In genomic region chr15:64760056-64760455, GRCh38 we compare ENCODE assay signal across 18 cellular contexts. TPM values are rescaled to one million over a fixed set of nuclear protein-coding genes. Genes with fewer than 3 reads are reported as not detected.
DNase-seq lines count a peak whose midpoint lies in the region; ATAC-seq and TF ChIP-seq lines count a peak whose summit lies in the region.
"Had no signal": no experiment of that assay in that cellular context is flagged by ENCODE, and none has a peak within 500 bp of the region (broad histone marks: within the 10 kb centered on the region; RNA-seq: fewer than 3 reads in every experiment).

No MANE protein-coding gene starts in this region.

- peak in 1 of 8 donors; percentile 6 for ATAC-seq in heart right ventricle
- ATAC-seq in Right ventricle myocardium superior (ENCODE audit: poor library complexity) = no peak
- ATAC-seq in left ventricle myocardium superior = peak; percentile 3
- ATAC-seq in psoas muscle = no peak
- ATAC-seq in GM18517 (IDR thresholded peaks at IDR 0.05; ENCODE audit: unreplicated experiment) = no peak

- DNase-seq in heart right ventricle = no peak
- no peak for DNase-seq in Right ventricle myocardium superior
- DNase-seq in left ventricle myocardium superior = no peak
- DNase-seq in psoas muscle = no peak
- no peak for DNase-seq in transverse colon
- DNase-seq in hepatocyte (ENCODE audit: low spot score) = no peak
- DNase-seq in NCI-H2029 treated with DMSO at 0.1 percent for 48 hours (lab: John Stamatoyannopoulos, UW) = no peak
- DNase-seq: CD4-positive, alpha-beta memory T cell; GOT3; Kasumi-1; MG63; NCI-H1048; NCI-H1436; NCI-H1930; NCI-H345; NCI-H524 treated with DMSO at 0.1 percent for 48 hours; Peyer's patch had no signal

- no peak for TF ChIP-seq POLR2A in transverse colon (IDR thresholded peaks at IDR 0.05)

- no peak overlapping the region for H3K4me2 ChIP-seq in hepatocyte

- H3K36me3 ChIP-seq in heart right ventricle = no peaks in the 10 kb centered on the region
- H3K36me3 ChIP-seq in psoas muscle (ENCODE audit: insufficient read depth in 1 of 2, low read depth in 1 of 2) = no peaks in the 10 kb centered on the region
- no peaks in the 10 kb centered on the region for H3K36me3 ChIP-seq in transverse colon
- no peaks in the 10 kb centered on the region for H3K36me3 ChIP-seq in hepatocyte (replicated peaks; ENCODE audit: insufficient read depth, low read depth)
- H3K36me3 ChIP-seq: MG63, Peyer's patch had no signal

- intact Hi-C loops in heart right ventricle (cut with DNase I) = no loop called here
- intact Hi-C loops in Right ventricle myocardium superior (cut with DNase I) = no loop called here
- intact Hi-C loops in left ventricle myocardium superior (cut with micrococcal nuclease) = no loop called here
- intact Hi-C loops in psoas muscle (cut with DNase I) = no loop called here
- intact Hi-C loops in transverse colon (cut with DNase I; ENCODE audit: low total_unique reads) = no loop called here

- WGBS in heart right ventricle, 2 donors = 75 to 83% methylated on average over 8 of the region's 8 CpGs
- WGBS in psoas muscle, 3 donors = 67 to 73% (median 70%) methylated on average over 8 of the region's 8 CpGs
- WGBS in transverse colon (ENCODE audit: low coverage in 1 of 2), 2 donors = 86% methylated on average over 8 of the region's 8 CpGs; no CpG with 5 or more reads in 1 of the 2 donors
- WGBS in hepatocyte (ENCODE audit: low lambda C conversion rate, missing lambda C conversion rate) = 92% methylated on average over 8 of the region's 8 CpGs

- H4K20me1 ChIP-seq in hepatocyte (ENCODE audit: insufficient read depth, poor library complexity, severe bottlenecking) = no peaks in the 10 kb centered on the region

- H3K27ac ChIP-seq in heart right ventricle = peak overlapping the region in 8 of 10 donors; percentile 33 to 85 (median 58)
- H3K27ac ChIP-seq in psoas muscle = peak overlapping the region; percentile 16
- peak overlapping the region; percentile 32 to 78 (median 66) for H3K27ac ChIP-seq in transverse colon
- H3K27ac ChIP-seq in hepatocyte = no peak overlapping the region

- H3K4me1 ChIP-seq in heart right ventricle = peaks cover 3 to 88% (median 35%) of the 10 kb centered on the region in 9 donors
- H3K4me1 ChIP-seq in psoas muscle = no peaks in the 10 kb centered on the region
- peaks cover 0 to 4% (median 0%) of the 10 kb centered on the region in 4 donors for H3K4me1 ChIP-seq in transverse colon
- no peaks in the 10 kb centered on the region for H3K4me1 ChIP-seq in hepatocyte (ENCODE audit: insufficient read depth)

- no peak overlapping the region for H3K4me3 ChIP-seq in heart right ventricle
- no peak overlapping the region for H3K4me3 ChIP-seq in psoas muscle
- no peak overlapping the region for H3K4me3 ChIP-seq in transverse colon
- H3K4me3 ChIP-seq in hepatocyte = no peak overlapping the region
- H3K4me3 ChIP-seq: MG63, Peyer's patch had no signal

- H3K79me2 ChIP-seq in hepatocyte = no peaks in the 10 kb centered on the region

- TF ChIP-seq CTCF in heart right ventricle (IDR thresholded peaks at IDR 0.05) (no peak), psoas muscle (IDR thresholded peaks at IDR 0.05) (no peak), transverse colon (IDR thresholded peaks at IDR 0.05) (no peak), hepatocyte (IDR thresholded peaks at IDR 0.05; ENCODE audit: poor library complexity) (no peak)

- H3K9me3 ChIP-seq in heart right ventricle (no peaks in the 10 kb centered on the region), psoas muscle (no peaks in the 10 kb centered on the region), transverse colon (no peaks in the 10 kb centered on the region), hepatocyte (ENCODE audit: low read depth) (no peaks in the 10 kb centered on the region)
- H3K9me3 ChIP-seq: MG63, Peyer's patch had no signal

- no peaks in the 10 kb centered on the region for H3K9me2 ChIP-seq in hepatocyte (replicated peaks; ENCODE audit: insufficient read depth)

- no peak for TF ChIP-seq EP300 in transverse colon (IDR thresholded peaks at IDR 0.05; ENCODE audit: low read depth)

- no peak overlapping the region for H2AFZ ChIP-seq in hepatocyte

- in situ Hi-C loops in transverse colon (cut with MboI; ENCODE audit: low pct_ligation_motif_present in 1 of 4, low pct_unique_long_range_greater_than_20kb in 1 of 4, low sequenced_read_pairs in 3 of 4) = no loop called here

- H3K27me3 ChIP-seq in heart right ventricle (no peaks in the 10 kb centered on the region), psoas muscle (ENCODE audit: insufficient read depth in 3 of 3, low read length in 2 of 3) (no peaks in the 10 kb centered on the region), transverse colon (no peaks in the 10 kb centered on the region), hepatocyte (no peaks in the 10 kb centered on the region)
- H3K27me3 ChIP-seq: MG63, Peyer's patch had no signal

RNA-seq across cellular contexts. Expression of gene RBPMS2, which starts 15.3 kb away (rescaled TPM):
- total RNA-seq in heart right ventricle (100 to 1,000 TPM; 177 to 296 (median 213) TPM), Right ventricle myocardium superior (215 TPM), left ventricle myocardium superior (213 TPM), psoas muscle (1 to 10 TPM; 1.9 to 3.6 (median 2.3) TPM), transverse colon (10 to 100 TPM in 2 of 4 donors, 1 to 10 TPM in 2; 4.4 to 27.7 (median 11.5) TPM), hepatocyte (0.27 and 1.2 TPM in 2 replicates)
- polyA plus RNA-seq in heart right ventricle (100 to 1,000 TPM; 200 to 310 TPM), psoas muscle (1 to 10 TPM; 1.6 to 2.0 (median 2.0) TPM), hepatocyte (17.0 and 18.0 TPM in 2 replicates)
- total RNA-seq: CD4-positive, alpha-beta memory T cell had no signal
- polyA plus RNA-seq: CD4-positive, alpha-beta memory T cell had no signal
